ENCODE assay signal across 28 cellular contexts in genomic region chr1:34645919-34646318, GRCh38.
"Had no signal": no experiment of that assay in that cellular context is flagged by ENCODE, and none has a peak within 500 bp of the region (broad histone marks: within the 10 kb centered on the region; RNA-seq: fewer than 3 reads in every experiment).

No MANE protein-coding gene starts in this region.

- H3K4me3 ChIP-seq: left lung, lung, neural progenitor cell, psoas muscle, right lobe of liver, smooth muscle cell, tibial nerve, uterus had no signal

- H3K36me3 Mint-ChIP-seq: immature natural killer cell; mesothelial cell of epicardium; naive B cell; natural killer cell; neural progenitor cell; stimulated activated memory B cell treated with anti-CD40 and anti-IgM and Interleukin-4, amounts not matched to agents 10 μg/mL and 1 μg/mL and 100 μg/mL, for 72 hours; type B pancreatic cell had no signal

- H3K9me3 ChIP-seq: left lung, neutrophil, psoas muscle, right lobe of liver, tibial nerve, uterus had no signal

- H3K9ac ChIP-seq: neural progenitor cell, parathyroid adenoma had no signal

- H3K4me1 Mint-ChIP-seq: immature natural killer cell; mesothelial cell of epicardium; natural killer cell; neural progenitor cell; stimulated activated memory B cell treated with anti-CD40 and anti-IgM and Interleukin-4, amounts not matched to agents 10 μg/mL and 1 μg/mL and 100 μg/mL, for 72 hours; stimulated activated naive CD8-positive, alpha-beta T cell treated with anti-CD3 and anti-CD28 coated beads, Interleukin-15, amount 100 ng/mL, for 72 hours had no signal

- H3K27ac Mint-ChIP-seq: immature natural killer cell; mesothelial cell of epicardium; naive B cell; natural killer cell; nephron progenitor cell; neural progenitor cell; stimulated activated memory B cell treated with anti-CD40 and anti-IgM and Interleukin-4, amounts not matched to agents 10 μg/mL and 1 μg/mL and 100 μg/mL, for 72 hours; type B pancreatic cell had no signal

- DNase-seq: immature natural killer cell; kidney; left colon; left lung; mesendoderm; naive B cell; natural killer cell; nephron progenitor cell; occipital lobe; psoas muscle; right lobe of liver; stimulated activated CD4-positive, alpha-beta T cell treated with anti-CD3 and anti-CD28 coated beads, Interleukin-1b, Interleukin-23, amount 100 ng/mL, for 48 hours; stimulated activated CD4-positive, alpha-beta T cell treated with anti-CD3 and anti-CD28 coated beads, Interleukin-2, amount 100 ng/mL, for 48 hours; stimulated activated CD4-positive, alpha-beta T cell treated with anti-CD3 and anti-CD28 coated beads, Interleukin-4, amount 100 ng/mL, for 4 hours; stimulated activated CD8-positive, alpha-beta memory T cell treated with anti-CD3 and anti-CD28 coated beads, Interleukin-4, amount 100 ng/mL, for 48 hours; stimulated activated naive CD4-positive, alpha-beta T cell treated with Interleukin-2 at 50 U/mL for 16 hours; stimulated activated naive CD8-positive, alpha-beta T cell treated with anti-CD3 and anti-CD28 coated beads, Interleukin-15, amount 100 ng/mL, for 72 hours; substantia nigra; uterus had no signal

- H3K4me2 ChIP-seq: neural progenitor cell, smooth muscle cell had no signal

- H3K79me2 ChIP-seq: parathyroid adenoma had no signal

- H3K4me1 ChIP-seq: left lung, parathyroid adenoma, psoas muscle, right lobe of liver, tibial nerve, uterus had no signal

- H3K36me3 ChIP-seq: left lung, neural progenitor cell, neutrophil, right lobe of liver, tibial nerve, uterus had no signal

- H3K4me3 Mint-ChIP-seq: immature natural killer cell; mesothelial cell of epicardium; naive B cell; natural killer cell; nephron progenitor cell; neural progenitor cell; stimulated activated memory B cell treated with anti-CD40 and anti-IgM and Interleukin-4, amounts not matched to agents 10 μg/mL and 1 μg/mL and 100 μg/mL, for 72 hours; stimulated activated naive CD8-positive, alpha-beta T cell treated with anti-CD3 and anti-CD28 coated beads, Interleukin-15, amount 100 ng/mL, for 72 hours; type B pancreatic cell had no signal

- H3K27me3 ChIP-seq: neural progenitor cell, uterus had no signal

- ATAC-seq: left colon; left lung; natural killer cell; psoas muscle; right lobe of liver; stimulated activated memory B cell treated with anti-CD40 and anti-IgM and Interleukin-4, amounts not matched to agents 10 μg/mL and 1 μg/mL and 100 μg/mL, for 72 hours; stimulated activated naive CD8-positive, alpha-beta T cell treated with anti-CD3 and anti-CD28 coated beads, Interleukin-15, amount 100 ng/mL, for 72 hours had no signal

- H3K9me3 Mint-ChIP-seq: immature natural killer cell; mesothelial cell of epicardium; naive B cell; natural killer cell; neural progenitor cell; stimulated activated memory B cell treated with anti-CD40 and anti-IgM and Interleukin-4, amounts not matched to agents 10 μg/mL and 1 μg/mL and 100 μg/mL, for 72 hours; stimulated activated naive CD8-positive, alpha-beta T cell treated with anti-CD3 and anti-CD28 coated beads, Interleukin-15, amount 100 ng/mL, for 72 hours; type B pancreatic cell had no signal

- H2AFZ ChIP-seq: neural progenitor cell, parathyroid adenoma had no signal

- H3K27ac ChIP-seq: left lung, neural progenitor cell, neutrophil, parathyroid adenoma, psoas muscle, right lobe of liver, tibial nerve, uterus had no signal
